In genomic region chrX:40479777-40480318, GRCh38 we compare ENCODE assay signal across 15 cellular contexts.
"Had no signal": no experiment of that assay in that cellular context is flagged by ENCODE, and none has a peak within 500 bp of the region (broad histone marks: within the 10 kb centered on the region; RNA-seq: fewer than 3 reads in every experiment).

No MANE protein-coding gene starts in this region.

- ATAC-seq: activated CD8-positive, alpha-beta memory T cell treated with anti-CD3 and anti-CD28 coated beads, Interleukin-2, amount 10 ng/mL, durations not matched to agents 7 days and 5 days; left ventricle myocardium superior; stimulated activated effector memory CD8-positive, alpha-beta T cell treated with anti-CD3 and anti-CD28 coated beads, Interleukin-12 subunit alpha, Interleukin-12 subunit beta, amount 100 ng/mL, for 72 hours had no signal

- H3K4me3 Mint-ChIP-seq: activated B cell treated with CpG ODN at 0.5 μM for 24 hours; activated CD4-positive, alpha-beta memory T cell treated with anti-CD3 and anti-CD28 coated beads, Interleukin-2, amount 10 ng/mL, durations not matched to agents 7 days and 5 days; activated CD8-positive, alpha-beta memory T cell treated with anti-CD3 and anti-CD28 coated beads, Interleukin-2, amount 10 ng/mL, durations not matched to agents 7 days and 5 days; activated naive CD8-positive, alpha-beta T cell; immature natural killer cell; neural crest cell; stimulated activated effector memory CD8-positive, alpha-beta T cell treated with anti-CD3 and anti-CD28 coated beads, Interleukin-12 subunit alpha, Interleukin-12 subunit beta, amount 100 ng/mL, for 72 hours had no signal

- H3K27me3 Mint-ChIP-seq: activated naive CD8-positive, alpha-beta T cell; progenitor cell of endocrine pancreas had no signal

- DNase-seq: activated B cell treated with CpG ODN at 0.5 μM for 24 hours; activated CD4-positive, alpha-beta memory T cell treated with anti-CD3 and anti-CD28 coated beads, Interleukin-2, amount 10 ng/mL, durations not matched to agents 7 days and 5 days; activated CD4-positive, alpha-beta T cell treated with anti-CD3 and anti-CD28 coated beads for 48 hours; activated CD8-positive, alpha-beta memory T cell treated with anti-CD3 and anti-CD28 coated beads, Interleukin-2, amount 10 ng/mL, durations not matched to agents 7 days and 5 days; effector CD4-positive, alpha-beta T cell; immature natural killer cell; kidney glomerular epithelial cell; left ventricle myocardium superior; stimulated activated CD4-positive, alpha-beta T cell treated with anti-CD3 and anti-CD28 coated beads, Interleukin-4, amount 100 ng/mL, for 24 hours; stomach; trophoblast cell had no signal

- H3K36me3 Mint-ChIP-seq: activated naive CD8-positive, alpha-beta T cell; immature natural killer cell; stimulated activated effector memory CD8-positive, alpha-beta T cell treated with anti-CD3 and anti-CD28 coated beads, Interleukin-12 subunit alpha, Interleukin-12 subunit beta, amount 100 ng/mL, for 72 hours had no signal

- H3K4me1 Mint-ChIP-seq: activated B cell treated with CpG ODN at 0.5 μM for 24 hours had no signal

- H3K9me3 Mint-ChIP-seq: activated B cell treated with CpG ODN at 0.5 μM for 24 hours; activated CD4-positive, alpha-beta memory T cell treated with anti-CD3 and anti-CD28 coated beads, Interleukin-2, amount 10 ng/mL, durations not matched to agents 7 days and 5 days; stimulated activated effector memory CD8-positive, alpha-beta T cell treated with anti-CD3 and anti-CD28 coated beads, Interleukin-12 subunit alpha, Interleukin-12 subunit beta, amount 100 ng/mL, for 72 hours had no signal

- H3K27ac Mint-ChIP-seq: activated B cell treated with CpG ODN at 0.5 μM for 24 hours; activated CD4-positive, alpha-beta memory T cell treated with anti-CD3 and anti-CD28 coated beads, Interleukin-2, amount 10 ng/mL, durations not matched to agents 7 days and 5 days; activated CD8-positive, alpha-beta memory T cell treated with anti-CD3 and anti-CD28 coated beads, Interleukin-2, amount 10 ng/mL, durations not matched to agents 7 days and 5 days; activated naive CD8-positive, alpha-beta T cell; immature natural killer cell; progenitor cell of endocrine pancreas; stimulated activated effector memory CD8-positive, alpha-beta T cell treated with anti-CD3 and anti-CD28 coated beads, Interleukin-12 subunit alpha, Interleukin-12 subunit beta, amount 100 ng/mL, for 72 hours had no signal
